Comparison of ENCODE assay signal across 1 cellular context in genomic region chr10:89852872-89853271, GRCh38.
TF ChIP-seq lines count a peak whose summit lies in the region.

No MANE protein-coding gene starts in this region.

TF ChIP-seq in WTC11, 78 proteins besides CTCF, POLR2A, EP300 and RAD21 (continued from another document):
- no peak for TF ChIP-seq CDX4 (CRISPR knock-in tag; IDR thresholded peaks at IDR 0.05; ENCODE audit: borderline replicate concordance)
- TF ChIP-seq GRHL2 (CRISPR knock-in tag; IDR thresholded peaks at IDR 0.05; ENCODE audit: insufficient replicate concordance, severe bottlenecking) = no peak
TF ChIP-seq in WTC11: peak in this region for 0.
